In the genomic region with DNA sequence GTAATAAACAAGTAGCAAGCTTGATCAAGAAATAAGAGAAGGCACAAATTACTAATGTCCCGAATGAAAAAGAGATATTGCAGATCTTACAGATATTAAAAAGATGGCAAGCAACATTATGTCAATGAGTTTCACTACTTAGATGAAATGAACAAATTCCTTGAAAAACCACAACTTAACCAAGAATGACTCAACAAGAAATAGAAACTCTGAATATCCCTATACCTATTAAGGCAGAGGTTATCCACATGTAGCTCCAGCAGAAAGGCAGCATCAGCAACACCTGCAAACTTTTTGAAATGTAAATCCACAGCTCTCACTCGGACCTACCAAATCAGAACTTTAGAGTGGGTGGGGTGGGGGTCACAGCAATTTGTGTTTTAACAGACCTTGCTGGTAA, we compare ENCODE assay signal across 13 cellular contexts. TPM values are rescaled to one million over a fixed set of nuclear protein-coding genes. Genes with fewer than 3 reads are reported as not detected.
DNase-seq lines count a peak whose midpoint lies in the region; ATAC-seq, FAIRE-seq and TF ChIP-seq lines count a peak whose summit lies in the region.
"Had no signal": no experiment of that assay in that cellular context is flagged by ENCODE, and none has a peak within 500 bp of the region (broad histone marks: within the 10 kb centered on the region; RNA-seq: fewer than 3 reads in every experiment).

No MANE protein-coding gene starts in this region.

- no peaks in the 10 kb centered on the region for H4K20me1 ChIP-seq in GM23248 (ENCODE audit: insufficient read depth)

- ATAC-seq in HG03135 (IDR thresholded peaks at IDR 0.05; ENCODE audit: unreplicated experiment): no peak
- ATAC-seq: activated CD8-positive, alpha-beta T cell treated with anti-CD3 and anti-CD28 coated beads for 36 hours had no signal

- H3K27ac ChIP-seq in GM23248 (peak overlapping the region; percentile 10; the same call in 1 of the 2 replicates), tibial artery (no peak overlapping the region), small intestine (ENCODE audit: low read depth in 1 of 2, low read length in 1 of 2) (no peak overlapping the region)
- H3K27ac ChIP-seq: neural progenitor cell had no signal

- H3K4me3 ChIP-seq in GM06990 (replicated peaks; ENCODE audit: low read depth, low read length) (no peak overlapping the region), GM23248 (no peak overlapping the region), fibroblast of the aortic adventitia (ENCODE audit: low read depth, low read length) (no peak overlapping the region), tibial artery (no peak overlapping the region), small intestine (ENCODE audit: low read depth in 1 of 2, low read length in 2 of 2) (no peak overlapping the region)
- H3K4me3 ChIP-seq: neural progenitor cell had no signal

- H3K4me2 ChIP-seq in GM23248 (ENCODE audit: unreplicated experiment): no peak overlapping the region
- H3K4me2 ChIP-seq: neural progenitor cell had no signal

- FAIRE-seq in small intestine (lab: Jason Lieb, UNC): no peak

- no peak overlapping the region for H3K9ac ChIP-seq in GM23248
- H3K9ac ChIP-seq: neural progenitor cell had no signal

- H3F3A ChIP-seq in GM23248 (ENCODE audit: insufficient read depth): peaks cover 6% of the 10 kb centered on the region; the same call in 1 of the 2 replicates

- H3K27me3 ChIP-seq in GM06990 (replicated peaks; ENCODE audit: control insufficient read depth, insufficient read depth, low read length): peaks cover 2% of the 10 kb centered on the region
- H3K27me3 ChIP-seq in GM23248 (replicated peaks; ENCODE audit: insufficient read depth): no peaks in the 10 kb centered on the region
- H3K27me3 ChIP-seq in tibial artery: no peaks in the 10 kb centered on the region
- no peaks in the 10 kb centered on the region for H3K27me3 ChIP-seq in small intestine (ENCODE audit: control insufficient read depth in 2 of 2, insufficient read depth in 2 of 2, low read length in 2 of 2)
- H3K27me3 ChIP-seq: neural progenitor cell had no signal

- peaks cover 40% of the 10 kb centered on the region for H3K79me2 ChIP-seq in GM23248 (ENCODE audit: insufficient read depth)

- WGBS in GM23248 (ENCODE audit: low coverage in 1 of 2, low lambda C conversion rate in 2 of 2, missing lambda C conversion rate in 2 of 2), 2 experiments: 10 to 13% methylated on average over 2 of the region's 2 CpGs
- WGBS in small intestine, 3 donors: 65 to 77% (median 73%) methylated on average over 2 of the region's 2 CpGs

- in situ Hi-C loops in GM23248 (cut with MboI): no loop called here

- TF ChIP-seq CTCF in GM06990 (IDR thresholded peaks at IDR 0.05; ENCODE audit: insufficient read depth, low read length, poor library complexity, severe bottlenecking) (no peak), fibroblast of the aortic adventitia (IDR thresholded peaks at IDR 0.05; ENCODE audit: insufficient read depth, low read length) (no peak), tibial artery (IDR thresholded peaks at IDR 0.05) (no peak)

- H3K9me3 ChIP-seq in GM23248 (ENCODE audit: low read depth): no peaks in the 10 kb centered on the region
- no peaks in the 10 kb centered on the region for H3K9me3 ChIP-seq in tibial artery
- H3K9me3 ChIP-seq in small intestine (ENCODE audit: control insufficient read depth, low read depth): no peaks in the 10 kb centered on the region

- DNase-seq in GM06990 (ENCODE audit: extremely low read depth, insufficient read length): peak; percentile 37
- DNase-seq in GM23248: peak; percentile 56
- peak; percentile 4 for DNase-seq in LHCN-M2 (ENCODE audit: low read depth)
- DNase-seq in fibroblast of the aortic adventitia (ENCODE audit: low read depth): peak; percentile 15
- no peak for DNase-seq in globus pallidus (ENCODE audit: low spot score)
- DNase-seq in tibial artery: no peak
- DNase-seq in small intestine: no peak
- DNase-seq: activated CD8-positive, alpha-beta T cell treated with anti-CD3 and anti-CD28 coated beads for 36 hours; activated naive CD4-positive, alpha-beta T cell treated with anti-CD3 and anti-CD28 coated beads, Interleukin-2, amount 50 U/mL, for 16 hours; CD8-positive, alpha-beta memory T cell; NCI-H1105 treated with DMSO at 0.1 percent for 48 hours had no signal

- H3K4me1 ChIP-seq in GM23248 (ENCODE audit: insufficient read depth): peaks cover 26% of the 10 kb centered on the region
- peaks cover 0 to 4% (median 0%) of the 10 kb centered on the region in 4 donors for H3K4me1 ChIP-seq in tibial artery
- no peaks in the 10 kb centered on the region for H3K4me1 ChIP-seq in small intestine (ENCODE audit: control insufficient read depth in 2 of 2, insufficient read depth in 1 of 2, low read depth in 1 of 2, low read length in 1 of 2)
- H3K4me1 ChIP-seq: neural progenitor cell had no signal

- H3K36me3 ChIP-seq in GM06990 (ENCODE audit: control insufficient read depth, insufficient read depth, low read length) (no peaks in the 10 kb centered on the region), GM23248 (ENCODE audit: low read depth) (no peaks in the 10 kb centered on the region), tibial artery (no peaks in the 10 kb centered on the region), small intestine (ENCODE audit: control insufficient read depth in 2 of 2, insufficient read depth in 2 of 2, low read length in 2 of 2) (no peaks in the 10 kb centered on the region)
- H3K36me3 ChIP-seq: neural progenitor cell had no signal

- intact Hi-C loops in tibial artery (cut with DNase I; ENCODE audit: low total_unique reads): no loop called here

- no peaks in the 10 kb centered on the region for H3K9me2 ChIP-seq in GM23248 (ENCODE audit: insufficient read depth)

- no peak overlapping the region for H2AFZ ChIP-seq in GM23248
- H2AFZ ChIP-seq: neural progenitor cell had no signal

RNA-seq across cellular contexts. Expression of gene PDE1C, which starts 33.6 kb away (rescaled TPM):
- 33.8 and 43.1 TPM in 2 replicates for total RNA-seq in GM23248 (2014; rRNA removed; shearing (Covaris generic))
- polyA plus RNA-seq in GM23248 (2016; fragmentation: Nextera tagmentation; extraction: Ambion mirVana): 20.1 and 23.5 TPM in 2 replicates
- total RNA-seq in LHCN-M2 (2014; rRNA removed): 0.06 TPM in 1 of 2 replicates, not detected in the other
- 2.9 TPM for polyA plus RNA-seq in LHCN-M2 (2012)
- total RNA-seq in fibroblast of the aortic adventitia (ENCODE audit: low replicate concordance): 7.4 and 187 TPM in 2 replicates
- under 1 TPM; 0.22 to 0.78 (median 0.54) TPM for polyA plus RNA-seq in small intestine
- total RNA-seq: activated CD8-positive, alpha-beta T cell treated with anti-CD3 and anti-CD28 coated beads for 36 hours; CD8-positive, alpha-beta memory T cell had no signal
- polyA plus RNA-seq: CD8-positive, alpha-beta memory T cell had no signal

Comparison
In these comparisons a context has a peak if more than half of its experiments do, and no peak if none do; other contexts are left out.
1. DNase-seq: peak in GM06990 (single experiment), GM23248 (single experiment), LHCN-M2 (single experiment) and fibroblast of the aortic adventitia (single experiment); none in globus pallidus (single experiment), tibial artery (0 of 2) and small intestine (single experiment).